In the genomic region with DNA sequence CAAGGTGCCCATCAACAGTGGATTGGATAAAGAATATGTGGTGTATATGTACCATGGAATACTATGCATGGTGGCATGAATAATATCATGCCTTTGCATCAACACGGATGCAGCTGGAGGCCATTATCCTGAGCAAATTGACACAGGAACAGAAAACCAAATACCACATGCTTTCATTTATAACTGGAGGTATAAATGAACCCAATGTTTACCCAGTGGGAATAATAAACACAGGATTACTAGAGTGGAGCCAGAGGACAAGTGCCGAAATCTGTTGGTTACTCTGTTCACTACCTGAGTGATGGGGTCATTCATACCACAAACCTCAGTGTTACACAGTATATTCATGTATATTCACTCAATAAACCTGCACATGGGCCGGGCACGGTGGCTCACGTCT, we compare ENCODE assay signal across 16 cellular contexts.
"Had no signal": no experiment of that assay in that cellular context is flagged by ENCODE, and none has a peak within 500 bp of the region (broad histone marks: within the 10 kb centered on the region; RNA-seq: fewer than 3 reads in every experiment).

No MANE protein-coding gene starts in this region.

- ATAC-seq: activated CD8-positive, alpha-beta T cell treated with anti-CD3 and anti-CD28 coated beads, Interleukin-2, amount 10 ng/mL, durations not matched to agents 7 days and 5 days; activated naive CD4-positive, alpha-beta T cell treated with anti-CD3 and anti-CD28 coated beads, Interleukin-2, amount 50 U/mL, for 72 hours; activated T-helper 17 cell treated with anti-CD3 and anti-CD28 coated beads, Interleukin-2, amount 50 U/mL, for 72 hours; natural killer cell had no signal

- DNase-seq: activated CD4-positive, alpha-beta T cell treated with anti-CD3 and anti-CD28 coated beads for 1 hour; activated CD4-positive, alpha-beta T cell treated with anti-CD3 and anti-CD28 coated beads, Interleukin-2, amount 50 U/mL, for 1 hour; activated CD8-positive, alpha-beta T cell treated with anti-CD3 and anti-CD28 coated beads, Interleukin-2, amount 10 ng/mL, durations not matched to agents 7 days and 5 days; brain microvascular endothelial cell; caudate nucleus; effector CD4-positive, alpha-beta T cell; glutamatergic neuron; kidney glomerular epithelial cell; left ventricle myocardium inferior; natural killer cell; retina; sigmoid colon; stimulated activated CD4-positive, alpha-beta T cell treated with anti-CD3 and anti-CD28 coated beads, Interleukin-4, amount 100 ng/mL, for 24 hours; stimulated activated naive CD4-positive, alpha-beta T cell treated with Interleukin-2 at 50 U/mL for 16 hours had no signal
